Comparison of ENCODE assay signal across 1 cellular context in the genomic region with DNA sequence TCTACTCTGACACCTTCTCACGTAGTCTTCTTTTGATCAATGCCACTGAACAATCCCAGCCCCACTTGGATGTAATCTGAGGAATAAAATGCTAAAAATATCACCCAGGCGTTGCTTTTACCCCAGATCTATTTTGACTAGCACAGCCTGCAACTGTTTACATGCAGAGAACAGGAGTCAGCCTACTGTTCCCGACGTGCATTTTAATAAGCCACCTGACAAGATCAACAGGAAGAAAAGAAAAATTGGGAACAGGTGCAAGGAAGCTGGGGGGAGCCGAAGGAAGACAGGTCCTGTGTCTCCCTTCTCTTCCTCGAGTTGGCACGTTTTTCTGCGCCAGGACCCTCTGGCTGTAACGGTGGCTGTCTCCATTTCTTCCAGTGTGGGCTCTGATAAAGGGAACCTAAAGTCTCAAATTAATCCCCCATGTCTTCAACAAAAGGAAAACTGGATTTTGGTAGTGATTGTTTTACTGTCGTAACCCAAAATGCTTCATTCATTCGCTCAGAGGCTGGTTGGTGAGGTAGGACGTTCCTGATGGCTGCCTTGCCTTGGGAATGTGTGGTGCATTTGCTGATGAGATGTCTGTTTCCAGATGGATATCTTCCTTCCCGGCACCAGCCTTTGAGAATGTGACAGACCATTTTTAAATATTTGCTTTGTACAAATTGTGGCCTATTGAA.
TF ChIP-seq lines count a peak whose summit lies in the region.

No MANE protein-coding gene starts in this region.

TF ChIP-seq in WTC11, 78 proteins besides CTCF, POLR2A, EP300 and RAD21 (continued from another document):
- TF ChIP-seq, protein P1, sequence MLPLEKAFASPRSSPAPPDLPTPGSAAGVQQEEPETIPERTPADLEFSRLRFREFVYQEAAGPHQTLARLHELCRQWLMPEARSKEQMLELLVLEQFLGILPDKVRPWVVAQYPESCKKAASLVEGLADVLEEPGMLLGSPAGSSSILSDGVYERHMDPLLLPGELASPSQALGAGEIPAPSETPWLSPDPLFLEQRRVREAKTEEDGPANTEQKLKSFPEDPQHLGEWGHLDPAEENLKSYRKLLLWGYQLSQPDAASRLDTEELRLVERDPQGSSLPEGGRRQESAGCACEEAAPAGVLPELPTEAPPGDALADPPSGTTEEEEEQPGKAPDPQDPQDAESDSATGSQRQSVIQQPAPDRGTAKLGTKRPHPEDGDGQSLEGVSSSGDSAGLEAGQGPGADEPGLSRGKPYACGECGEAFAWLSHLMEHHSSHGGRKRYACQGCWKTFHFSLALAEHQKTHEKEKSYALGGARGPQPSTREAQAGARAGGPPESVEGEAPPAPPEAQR (CRISPR knock-in tag; IDR thresholded peaks at IDR 0.05), result no peak
- TF ChIP-seq HMGA2 (CRISPR knock-in tag; IDR thresholded peaks at IDR 0.05) (no peak), EMX1 (CRISPR knock-in tag; IDR thresholded peaks at IDR 0.05) (no peak), ZNF416 (CRISPR knock-in tag; IDR thresholded peaks at IDR 0.05) (no peak), OVOL2 (CRISPR knock-in tag; IDR thresholded peaks at IDR 0.05; ENCODE audit: borderline replicate concordance) (no peak), TP53 (CRISPR knock-in tag; IDR thresholded peaks at IDR 0.05) (no peak)
- TF ChIP-seq, protein P2, sequence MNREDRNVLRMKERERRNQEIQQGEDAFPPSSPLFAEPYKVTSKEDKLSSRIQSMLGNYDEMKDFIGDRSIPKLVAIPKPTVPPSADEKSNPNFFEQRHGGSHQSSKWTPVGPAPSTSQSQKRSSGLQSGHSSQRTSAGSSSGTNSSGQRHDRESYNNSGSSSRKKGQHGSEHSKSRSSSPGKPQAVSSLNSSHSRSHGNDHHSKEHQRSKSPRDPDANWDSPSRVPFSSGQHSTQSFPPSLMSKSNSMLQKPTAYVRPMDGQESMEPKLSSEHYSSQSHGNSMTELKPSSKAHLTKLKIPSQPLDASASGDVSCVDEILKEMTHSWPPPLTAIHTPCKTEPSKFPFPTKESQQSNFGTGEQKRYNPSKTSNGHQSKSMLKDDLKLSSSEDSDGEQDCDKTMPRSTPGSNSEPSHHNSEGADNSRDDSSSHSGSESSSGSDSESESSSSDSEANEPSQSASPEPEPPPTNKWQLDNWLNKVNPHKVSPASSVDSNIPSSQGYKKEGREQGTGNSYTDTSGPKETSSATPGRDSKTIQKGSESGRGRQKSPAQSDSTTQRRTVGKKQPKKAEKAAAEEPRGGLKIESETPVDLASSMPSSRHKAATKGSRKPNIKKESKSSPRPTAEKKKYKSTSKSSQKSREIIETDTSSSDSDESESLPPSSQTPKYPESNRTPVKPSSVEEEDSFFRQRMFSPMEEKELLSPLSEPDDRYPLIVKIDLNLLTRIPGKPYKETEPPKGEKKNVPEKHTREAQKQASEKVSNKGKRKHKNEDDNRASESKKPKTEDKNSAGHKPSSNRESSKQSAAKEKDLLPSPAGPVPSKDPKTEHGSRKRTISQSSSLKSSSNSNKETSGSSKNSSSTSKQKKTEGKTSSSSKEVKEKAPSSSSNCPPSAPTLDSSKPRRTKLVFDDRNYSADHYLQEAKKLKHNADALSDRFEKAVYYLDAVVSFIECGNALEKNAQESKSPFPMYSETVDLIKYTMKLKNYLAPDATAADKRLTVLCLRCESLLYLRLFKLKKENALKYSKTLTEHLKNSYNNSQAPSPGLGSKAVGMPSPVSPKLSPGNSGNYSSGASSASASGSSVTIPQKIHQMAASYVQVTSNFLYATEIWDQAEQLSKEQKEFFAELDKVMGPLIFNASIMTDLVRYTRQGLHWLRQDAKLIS (CRISPR knock-in tag; IDR thresholded peaks at IDR 0.05; ENCODE audit: borderline replicate concordance), result no peak
- TF ChIP-seq, protein P3, sequence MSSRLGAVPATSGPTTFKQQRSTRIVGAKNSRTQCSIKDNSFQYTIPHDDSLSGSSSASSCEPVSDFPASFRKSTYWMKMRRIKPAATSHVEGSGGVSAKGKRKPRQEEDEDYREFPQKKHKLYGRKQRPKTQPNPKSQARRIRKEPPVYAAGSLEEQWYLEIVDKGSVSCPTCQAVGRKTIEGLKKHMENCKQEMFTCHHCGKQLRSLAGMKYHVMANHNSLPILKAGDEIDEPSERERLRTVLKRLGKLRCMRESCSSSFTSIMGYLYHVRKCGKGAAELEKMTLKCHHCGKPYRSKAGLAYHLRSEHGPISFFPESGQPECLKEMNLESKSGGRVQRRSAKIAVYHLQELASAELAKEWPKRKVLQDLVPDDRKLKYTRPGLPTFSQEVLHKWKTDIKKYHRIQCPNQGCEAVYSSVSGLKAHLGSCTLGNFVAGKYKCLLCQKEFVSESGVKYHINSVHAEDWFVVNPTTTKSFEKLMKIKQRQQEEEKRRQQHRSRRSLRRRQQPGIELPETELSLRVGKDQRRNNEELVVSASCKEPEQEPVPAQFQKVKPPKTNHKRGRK (CRISPR knock-in tag; IDR thresholded peaks at IDR 0.05; ENCODE audit: borderline replicate concordance), result no peak
TF ChIP-seq in WTC11: peak in this region for 0.
